In genomic region chr2:112004246-112004645, GRCh38 we compare ENCODE assay signal across 9 cellular contexts. TPM values are rescaled to one million over a fixed set of nuclear protein-coding genes. Genes with fewer than 3 reads are reported as not detected.
A peak's percentile ranks its signal among the peaks of the same experiment; 100 is the strongest.
DNase-seq lines count a peak whose midpoint lies in the region; ATAC-seq and TF ChIP-seq lines count a peak whose summit lies in the region.
"Had no signal": no experiment of that assay in that cellular context is flagged by ENCODE, and none has a peak within 500 bp of the region (broad histone marks: within the 10 kb centered on the region; RNA-seq: fewer than 3 reads in every experiment).

No MANE protein-coding gene starts in this region.

- no peak overlapping the region for H3K4ac ChIP-seq in IMR-90 (ENCODE audit: low read depth, low read length)

- no peak overlapping the region for H3K4me3 ChIP-seq in IMR-90 (ENCODE audit: insufficient read depth, low read depth, low read length)
- H3K4me3 ChIP-seq in choroid plexus epithelial cell (ENCODE audit: low read depth, low read length), result no peak overlapping the region
- H3K4me3 ChIP-seq in psoas muscle, result no peak overlapping the region
- H3K4me3 ChIP-seq in A673 (ENCODE audit: low read depth, low read length, poor library complexity, severe bottlenecking), result no peak overlapping the region

- no peak overlapping the region for H4K91ac ChIP-seq in IMR-90 (ENCODE audit: insufficient read depth, low read depth, low read length)

- dilution Hi-C loops in IMR-90 (cut with HindIII; ENCODE audit: low sequenced_read_pairs, unreplicated experiment), result no loop called here

- H3K9ac ChIP-seq in IMR-90 (ENCODE audit: low read depth, low read length), result no peak overlapping the region

- H3K79me1 ChIP-seq in IMR-90 (ENCODE audit: low read depth in 1 of 2, low read length in 2 of 2), result no peaks in the 10 kb centered on the region

- H2AK9ac ChIP-seq in IMR-90 (replicated peaks; ENCODE audit: low read depth, low read length, poor library complexity), result no peak overlapping the region

- H3K9me3 ChIP-seq in IMR-90 (ENCODE audit: control insufficient read depth, insufficient read depth, low read length) (no peaks in the 10 kb centered on the region), psoas muscle (no peaks in the 10 kb centered on the region), A673 (ENCODE audit: low read depth, low read length, poor library complexity, severe bottlenecking) (no peaks in the 10 kb centered on the region)

- H3K36me3 ChIP-seq in IMR-90 (ENCODE audit: control insufficient read depth, insufficient read depth, low read length), result no peaks in the 10 kb centered on the region
- no peaks in the 10 kb centered on the region for H3K36me3 ChIP-seq in psoas muscle (ENCODE audit: insufficient read depth in 1 of 2, low read depth in 1 of 2)
- H3K36me3 ChIP-seq in A673 (ENCODE audit: insufficient read depth, low read length, poor library complexity, severe bottlenecking), result peaks cover 13% of the 10 kb centered on the region

- CTCF ChIA-PET in IMR-90 (lab: Yijun Ruan, JAX) (no interaction called here), A673 (lab: Charles Lee) (no interaction called here)

- H4K5ac ChIP-seq in IMR-90 (ENCODE audit: low read depth, low read length), result no peak overlapping the region

- no peak overlapping the region for H2AFZ ChIP-seq in IMR-90 (replicated peaks; ENCODE audit: low read length, poor library complexity)

- POLR2A ChIA-PET in IMR-90 (lab: Charles Lee; ENCODE audit: unreplicated experiment), result no interaction called here
- POLR2A ChIA-PET in A673 (lab: Charles Lee; ENCODE audit: low non-redundant PET), result no interaction called here

- no peak for TF ChIP-seq POLR2A in IMR-90 (IDR thresholded peaks at IDR 0.05; ENCODE audit: low read depth, low read length)

- no peak overlapping the region for H3K18ac ChIP-seq in IMR-90 (ENCODE audit: low read depth, low read length)

- H3K27ac ChIP-seq in IMR-90 (ENCODE audit: insufficient read depth, low read length), result no peak overlapping the region
- no peak overlapping the region for H3K27ac ChIP-seq in psoas muscle
- no peak overlapping the region for H3K27ac ChIP-seq in A673 (ENCODE audit: low read depth, low read length, poor library complexity, severe bottlenecking)

- H3K27me3 ChIP-seq in IMR-90 (ENCODE audit: control insufficient read depth, insufficient read depth, low read length), result peaks cover 8% of the 10 kb centered on the region; the same call in 1 of the 2 replicates
- H3K27me3 ChIP-seq in psoas muscle (ENCODE audit: insufficient read depth in 3 of 3, low read length in 2 of 3), result no peaks in the 10 kb centered on the region
- H3K27me3 ChIP-seq in A673 (replicated peaks; ENCODE audit: insufficient read depth, low read depth, low read length, poor library complexity), result no peaks in the 10 kb centered on the region

- no peaks in the 10 kb centered on the region for H3K9me1 ChIP-seq in IMR-90 (ENCODE audit: insufficient read depth, low read length)

- H3K4me2 ChIP-seq in IMR-90 (ENCODE audit: low read depth, low read length), result no peak overlapping the region

- H3K14ac ChIP-seq in IMR-90 (replicated peaks; ENCODE audit: low read depth, low read length), result no peak overlapping the region

- H2BK120ac ChIP-seq in IMR-90 (ENCODE audit: low read depth, low read length), result no peak overlapping the region

- H3K4me1 ChIP-seq in IMR-90 (ENCODE audit: control insufficient read depth, insufficient read depth, low read length) (no peaks in the 10 kb centered on the region), psoas muscle (no peaks in the 10 kb centered on the region), A673 (ENCODE audit: insufficient read depth, low read length, poor library complexity, severe bottlenecking) (peaks cover 21% of the 10 kb centered on the region)

- no peak for TF ChIP-seq RAD21 in IMR-90 (IDR thresholded peaks at IDR 0.05; ENCODE audit: low read length)

- H3K23ac ChIP-seq in IMR-90 (ENCODE audit: low read depth, low read length), result no peak overlapping the region

- TF ChIP-seq CTCF in IMR-90 (conservative IDR thresholded peaks at IDR 0.05; ENCODE audit: low read depth, low read length) (no peak), choroid plexus epithelial cell (conservative IDR thresholded peaks at IDR 0.05; ENCODE audit: low read depth, low read length) (no peak), psoas muscle (IDR thresholded peaks at IDR 0.05) (no peak), A673 (conservative IDR thresholded peaks at IDR 0.05; ENCODE audit: low read depth, low read length) (no peak)

- no peak overlapping the region for H3K56ac ChIP-seq in IMR-90 (ENCODE audit: extremely low read depth, insufficient read depth, low read length)

- peak; percentile 76 for ATAC-seq in GM19043 (IDR thresholded peaks at IDR 0.05; ENCODE audit: low read depth, unreplicated experiment)
- no peak for ATAC-seq in IMR-90 (ENCODE audit: low read depth)
- ATAC-seq in psoas muscle, result peak in 1 of 4 donors; percentile 37
- no peak for ATAC-seq in GM21447 (IDR thresholded peaks at IDR 0.05; ENCODE audit: unreplicated experiment)
- ATAC-seq in HG02884 (IDR thresholded peaks at IDR 0.05; ENCODE audit: unreplicated experiment), result no peak

- no peak overlapping the region for H2BK5ac ChIP-seq in IMR-90 (ENCODE audit: low read depth, low read length, poor library complexity, severe bottlenecking)

- H2BK20ac ChIP-seq in IMR-90 (ENCODE audit: low read depth, low read length), result no peak overlapping the region

- in situ Hi-C loops in IMR-90 (cut with MboI; ENCODE audit: low sequenced_read_pairs), result no loop called here

- DNase-seq in IMR-90, result peak; percentile 10
- peak; percentile 24 for DNase-seq in choroid plexus epithelial cell (ENCODE audit: low read depth)
- peak; percentile 42 to 62 for DNase-seq in psoas muscle
- no peak for DNase-seq in NCI-H2107 treated with DMSO at 0.1 percent for 48 hours (lab: John Stamatoyannopoulos, UW; ENCODE audit: unreplicated experiment)
- DNase-seq in A673 (ENCODE audit: low spot score), result no peak
- DNase-seq: DND-41 had no signal

- H4K8ac ChIP-seq in IMR-90 (ENCODE audit: low read depth in 2 of 2, low read length in 2 of 2), result no peak overlapping the region

- no peaks in the 10 kb centered on the region for H4K20me1 ChIP-seq in IMR-90 (ENCODE audit: insufficient read depth, low read length)

- no peak overlapping the region for H2BK15ac ChIP-seq in IMR-90 (ENCODE audit: low read depth, low read length)

- intact Hi-C loops in IMR-90 (cut with micrococcal nuclease), result no loop called here
- intact Hi-C loops in psoas muscle (cut with DNase I), result no loop called here
- intact Hi-C loops in A673 (cut with micrococcal nuclease; ENCODE audit: unreplicated experiment), result no loop called here

- no peak overlapping the region for H2AK5ac ChIP-seq in IMR-90 (ENCODE audit: low read depth, low read length)

- no TSS peak for BruUV-seq in IMR-90 (replicated peaks; lab: Mats Ljungman, UMichigan)
- BruUV-seq in A673 (replicated peaks; lab: Mats Ljungman, UMichigan), result no TSS peak

- 82% methylated on average over 4 of the region's 5 CpGs; no CpG with 5 or more reads in 1 of the 2 experiments for WGBS in IMR-90 (ENCODE audit: extremely low coverage in 2 of 2, insufficient read length in 1 of 2), 2 experiments
- 68 to 78% (median 72%) methylated on average over 5 of the region's 5 CpGs for WGBS in psoas muscle, 3 donors

TF ChIP-seq in IMR-90, 13 proteins besides CTCF, POLR2A, EP300 and RAD21:
- TF ChIP-seq NFE2L2 (IDR thresholded peaks at IDR 0.05; ENCODE audit: low read depth, low read length), result no peak
- no peak for TF ChIP-seq CEBPB (IDR thresholded peaks at IDR 0.05; ENCODE audit: low read depth, low read length)
- no peak for TF ChIP-seq RFX5 (IDR thresholded peaks at IDR 0.05; ENCODE audit: low read depth, low read length)
- TF ChIP-seq, protein P1, sequence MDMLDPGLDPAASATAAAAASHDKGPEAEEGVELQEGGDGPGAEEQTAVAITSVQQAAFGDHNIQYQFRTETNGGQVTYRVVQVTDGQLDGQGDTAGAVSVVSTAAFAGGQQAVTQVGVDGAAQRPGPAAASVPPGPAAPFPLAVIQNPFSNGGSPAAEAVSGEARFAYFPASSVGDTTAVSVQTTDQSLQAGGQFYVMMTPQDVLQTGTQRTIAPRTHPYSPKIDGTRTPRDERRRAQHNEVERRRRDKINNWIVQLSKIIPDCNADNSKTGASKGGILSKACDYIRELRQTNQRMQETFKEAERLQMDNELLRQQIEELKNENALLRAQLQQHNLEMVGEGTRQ (IDR thresholded peaks at IDR 0.05; ENCODE audit: low read depth, low read length), result no peak
- TF ChIP-seq BHLHE40 (IDR thresholded peaks at IDR 0.05; ENCODE audit: low read depth, low read length), result no peak
- TF ChIP-seq CHD1 (IDR thresholded peaks at IDR 0.05; ENCODE audit: low read depth, low read length), result no peak
- TF ChIP-seq MXI1 (IDR thresholded peaks at IDR 0.05; ENCODE audit: borderline replicate concordance, low read depth, low read length), result no peak
- TF ChIP-seq MAFK (IDR thresholded peaks at IDR 0.05; ENCODE audit: low read depth, low read length), result no peak

RNA-seq across cellular contexts. Expression of gene TMEM87B, which starts 50.8 kb away (rescaled TPM):
- 6.3 and 16.9 TPM in 2 replicates for total RNA-seq in IMR-90 (2012; rRNA removed)
- polyA plus RNA-seq in IMR-90 (2012; rRNA removed), result 8.8 and 12.5 TPM in 2 replicates
- 2.8 and 3.4 TPM in 2 replicates for polyA plus RNA-seq in IMR-90 (2012; cell fraction: cytosol; rRNA removed)
- 7.8 and 22.3 TPM in 2 replicates for polyA plus RNA-seq in IMR-90 (2012; cell fraction: nucleus; rRNA removed; ENCODE audit: low replicate concordance)
- 1 to 10 TPM; 3.0 to 6.0 (median 3.9) TPM for total RNA-seq in psoas muscle
- 1 to 10 TPM; 1.7 to 3.2 (median 3.1) TPM for polyA plus RNA-seq in psoas muscle
- 16.9 and 21.8 TPM in 2 replicates for total RNA-seq in A673 (2021)

Comparison
In these comparisons a context has a peak if more than half of its experiments do, and no peak if none do; other contexts are left out.
1. DNase-seq: peak in IMR-90 (single experiment), choroid plexus epithelial cell (single experiment) and psoas muscle (2 of 2); none in NCI-H2107 treated with DMSO at 0.1 percent for 48 hours (single experiment) and A673 (single experiment).